ENCODE assay signal across 10 cellular contexts in genomic region chr11:66112640-66113098, GRCh38.
A peak's percentile ranks its signal among the peaks of the same experiment; 100 is the strongest.
DNase-seq lines count a peak whose midpoint lies in the region; ATAC-seq, FAIRE-seq and TF ChIP-seq lines count a peak whose summit lies in the region.
"Had no signal": no experiment of that assay in that cellular context is flagged by ENCODE, and none has a peak within 500 bp of the region (broad histone marks: within the 10 kb centered on the region; RNA-seq: fewer than 3 reads in every experiment).

No MANE protein-coding gene starts in this region.

- TF ChIP-seq CTCF in DOHH2 (IDR thresholded peaks at IDR 0.05; ENCODE audit: low read depth, low read length, poor library complexity, severe bottlenecking), result no peak
- no peak for TF ChIP-seq CTCF in choroid plexus epithelial cell (conservative IDR thresholded peaks at IDR 0.05; ENCODE audit: low read depth, low read length)
- no peak for TF ChIP-seq CTCF in nephron (IDR thresholded peaks at IDR 0.05; ENCODE audit: unreplicated experiment in 3 of 3)

- H3K4me3 Mint-ChIP-seq in nephron, result no peak overlapping the region

- H3K4me3 ChIP-seq in DOHH2 (ENCODE audit: low read length) (peak overlapping the region; percentile 62), choroid plexus epithelial cell (ENCODE audit: low read depth, low read length) (no peak overlapping the region)
- H3K4me3 ChIP-seq: tibial artery had no signal

- H3K4me1 Mint-ChIP-seq in nephron, result peaks cover 38% of the 10 kb centered on the region

- H3K27me3 Mint-ChIP-seq in nephron (ENCODE audit: low read depth), result no peaks in the 10 kb centered on the region

- H3K36me3 ChIP-seq in DOHH2 (ENCODE audit: control insufficient read depth, low read length), result no peaks in the 10 kb centered on the region; the same call in 1 of the 2 replicates
- H3K36me3 ChIP-seq: tibial artery had no signal

- ATAC-seq in HG02938 (IDR thresholded peaks at IDR 0.05; ENCODE audit: unreplicated experiment) (no peak), GM19351 (IDR thresholded peaks at IDR 0.05; ENCODE audit: unreplicated experiment) (no peak), HG03039 (IDR thresholded peaks at IDR 0.05; ENCODE audit: unreplicated experiment) (no peak)

- no peak for TF ChIP-seq POLR2A in H54 (IDR thresholded peaks at IDR 0.05; ENCODE audit: low read depth, low read length)

- FAIRE-seq in H54 (lab: Jason Lieb, UNC), result no peak
- FAIRE-seq: H1 had no signal

- H3K4me1 ChIP-seq in DOHH2 (ENCODE audit: control insufficient read depth, low read length), result peaks cover 89% of the 10 kb centered on the region

- no peaks in the 10 kb centered on the region for H4K20me1 ChIP-seq in DOHH2 (ENCODE audit: control insufficient read depth, insufficient read depth, low read depth, low read length)

- H3K9me3 ChIP-seq in DOHH2 (ENCODE audit: control insufficient read depth, insufficient read depth, low read length), result no peaks in the 10 kb centered on the region
- H3K9me3 ChIP-seq: tibial artery had no signal

- H3K27ac Mint-ChIP-seq in nephron, result peak overlapping the region in 2 of 3 experiments; percentile 23 to 47

- no peaks in the 10 kb centered on the region for H3K27me3 ChIP-seq in DOHH2 (ENCODE audit: control insufficient read depth, low read length)
- H3K27me3 ChIP-seq: tibial artery had no signal

- H3F3A ChIP-seq in DOHH2 (ENCODE audit: control insufficient read depth, insufficient read depth), result peaks cover 47% of the 10 kb centered on the region

- peak overlapping the region; percentile 77 for H3K4me2 ChIP-seq in DOHH2 (ENCODE audit: low read length)

- no peaks in the 10 kb centered on the region for H3K36me3 Mint-ChIP-seq in nephron (ENCODE audit: low read depth)

- H3K9me2 ChIP-seq in DOHH2 (replicated peaks; ENCODE audit: control insufficient read depth, low read length), result no peaks in the 10 kb centered on the region

- DNase-seq in NOMO-1 (lab: John Stamatoyannopoulos, UW; ENCODE audit: unreplicated experiment in 2 of 2), result peak; percentile 37 to 69
- peak; percentile 85 for DNase-seq in choroid plexus epithelial cell (ENCODE audit: low read depth)
- DNase-seq in H54 (ENCODE audit: insufficient read length, low spot score), result no peak

- peak overlapping the region; percentile 82 for H3K27ac ChIP-seq in DOHH2 (ENCODE audit: low read depth, low read length)
- H3K27ac ChIP-seq: tibial artery had no signal

- H3K9me3 Mint-ChIP-seq in nephron, result no peaks in the 10 kb centered on the region

- peaks cover 96% of the 10 kb centered on the region for H3K79me2 ChIP-seq in DOHH2 (ENCODE audit: control insufficient read depth, low read length)
